Comparison of ENCODE assay signal across 8 cellular contexts in the genomic region with DNA sequence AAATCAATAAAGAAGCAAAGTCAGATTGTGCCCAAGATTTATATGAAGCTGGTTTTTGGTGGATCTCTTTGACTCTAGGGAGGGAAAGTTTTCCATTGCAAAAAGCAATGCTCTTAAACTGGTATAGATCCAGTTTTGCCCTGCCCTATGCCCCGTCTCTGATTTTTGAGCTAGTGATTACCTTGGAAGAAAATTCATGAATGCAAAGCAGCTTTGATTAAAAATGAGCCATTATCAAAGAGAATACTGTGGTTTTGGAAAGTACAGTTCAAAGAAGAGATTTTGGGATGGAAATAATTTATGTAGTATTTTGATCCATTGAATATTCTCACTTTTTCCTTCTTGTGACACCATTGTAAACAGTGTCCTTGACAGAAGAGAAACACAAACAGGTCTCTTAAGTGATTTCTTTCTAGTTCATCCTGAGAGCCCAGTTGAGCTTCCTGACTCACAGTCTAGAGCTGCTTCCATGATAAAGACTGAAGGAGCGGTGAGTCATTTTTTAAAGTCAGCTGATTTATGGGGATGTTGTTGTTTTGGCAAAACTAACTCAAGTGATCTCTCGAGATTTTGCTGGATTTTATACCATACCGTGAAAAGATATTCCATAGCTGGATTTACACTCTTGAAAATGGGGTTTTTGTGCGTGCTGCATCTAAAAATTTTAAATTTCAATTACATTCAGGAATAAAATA.
DNase-seq lines count a peak whose midpoint lies in the region; ATAC-seq and TF ChIP-seq lines count a peak whose summit lies in the region.

No MANE protein-coding gene starts in this region.

- TF ChIP-seq CTCF in omental fat pad (IDR thresholded peaks at IDR 0.05), result no peak

- H3K27me3 ChIP-seq in endocrine pancreas (ENCODE audit: control insufficient read depth, insufficient read depth, low read length), result no peaks in the 10 kb centered on the region

- no peaks in the 10 kb centered on the region for H3K36me3 ChIP-seq in endocrine pancreas (ENCODE audit: control insufficient read depth, insufficient read depth, low read length)

- H3K9me3 ChIP-seq in endocrine pancreas (ENCODE audit: control insufficient read depth, low read length), result no peaks in the 10 kb centered on the region

- ATAC-seq in omental fat pad (ENCODE audit: low FRiP score) (peak; percentile 39), GM21576 (IDR thresholded peaks at IDR 0.05; ENCODE audit: unreplicated experiment) (no peak)

- peaks cover 47% of the 10 kb centered on the region for H3K4me1 ChIP-seq in endocrine pancreas (ENCODE audit: control insufficient read depth, insufficient read depth, low read length)

- DNase-seq in Daoy (ENCODE audit: low read depth) (peak; percentile 57), NCI-H460 (ENCODE audit: extremely low read depth, low read depth) (peak; percentile 14), omental fat pad (ENCODE audit: low spot score) (no peak), inferior parietal cortex (ENCODE audit: extremely low spot score) (no peak), NCI-H146 treated with DMSO at 0.1 percent for 48 hours (lab: John Stamatoyannopoulos, UW; ENCODE audit: unreplicated experiment) (no peak), GM19238 (ENCODE audit: insufficient read length, low spot score) (no peak)

- peak overlapping the region; percentile 33 for H3K4me3 ChIP-seq in endocrine pancreas (ENCODE audit: control insufficient read depth, insufficient read depth, low read length)

- H3K9ac ChIP-seq in endocrine pancreas (ENCODE audit: control insufficient read depth, insufficient read depth, low read length), result no peak overlapping the region

Comparison
In these comparisons a context has a peak if more than half of its experiments do, and no peak if none do; other contexts are left out.
1. DNase-seq: peak in Daoy (single experiment) and NCI-H460 (single experiment); none in omental fat pad (single experiment), inferior parietal cortex (single experiment), NCI-H146 treated with DMSO at 0.1 percent for 48 hours (single experiment) and GM19238 (single experiment).